In the genomic region with DNA sequence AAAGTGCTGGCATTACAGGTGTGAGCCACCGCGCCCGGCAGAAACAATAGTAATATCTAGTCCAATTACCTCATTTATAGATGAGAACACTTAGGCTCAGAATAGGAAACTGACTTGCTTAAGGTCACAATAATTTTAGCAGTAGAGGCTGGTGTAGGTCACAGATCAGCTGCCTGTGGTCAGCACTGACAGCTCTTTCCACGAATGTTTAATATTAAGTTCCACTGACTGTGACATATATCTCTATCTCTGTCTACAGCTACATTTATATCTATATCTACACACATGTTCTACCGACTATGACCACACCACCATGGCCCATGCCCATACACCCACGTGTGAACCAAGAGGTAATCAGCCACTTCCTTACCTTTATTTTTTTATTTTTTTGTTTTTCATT, we compare ENCODE assay signal across 31 cellular contexts.
"Had no signal": no experiment of that assay in that cellular context is flagged by ENCODE, and none has a peak within 500 bp of the region (broad histone marks: within the 10 kb centered on the region; RNA-seq: fewer than 3 reads in every experiment).

No MANE protein-coding gene starts in this region.

- H3K4me3 Mint-ChIP-seq: activated naive CD8-positive, alpha-beta T cell; brain; stimulated activated naive CD8-positive, alpha-beta T cell treated with anti-CD3 and anti-CD28 coated beads, Interleukin-15, Interleukin-2, amounts not matched to agents 100 ng/mL and 50 ng/mL, for 24 hours; T-helper 1 cell treated with Interleukin-12 subunit alpha and Interleukin-12 subunit beta and Interleukin-4 antibody, amounts not matched to agents 30 μg/mL and 1 μg/mL, for 36 hours; type B pancreatic cell; WTC11 had no signal

- H3K27me3 ChIP-seq: ascending aorta, gastrocnemius medialis, hepatocyte, ovary, right atrium auricular region, spleen, uterus had no signal

- FAIRE-seq: keratinocyte, TTC549 had no signal

- H3K27me3 Mint-ChIP-seq: activated naive CD8-positive, alpha-beta T cell; stimulated activated naive CD8-positive, alpha-beta T cell treated with anti-CD3 and anti-CD28 coated beads, Interleukin-15, Interleukin-2, amounts not matched to agents 100 ng/mL and 50 ng/mL, for 24 hours had no signal

- H3K36me3 ChIP-seq: ascending aorta, gastrocnemius medialis, ovary, prostate gland, right atrium auricular region, spleen, uterus had no signal

- H3K79me2 ChIP-seq: hepatocyte had no signal

- H3K4me3 ChIP-seq: ascending aorta, coronary artery, dorsolateral prefrontal cortex, gastrocnemius medialis, hepatocyte, mucosa of descending colon, ovary, prostate gland, right atrium auricular region, spleen, uterus had no signal

- H3K27ac ChIP-seq: ascending aorta, coronary artery, gastrocnemius medialis, ovary, prostate gland, right atrium auricular region, spleen, uterus had no signal

- DNase-seq: activated CD4-positive, alpha-beta T cell treated with anti-CD3 and anti-CD28 coated beads, Interleukin-2, amount 50 U/mL, for 1 hour; activated effector memory CD4-positive, alpha-beta T cell treated with Interleukin-2 at 50 U/mL for 16 hours; activated naive CD4-positive, alpha-beta T cell treated with Interleukin-2 at 50 U/mL for 16 hours; effector memory CD4-positive, alpha-beta T cell; erythroblast; gastrocnemius medialis; glutamatergic neuron; left cardiac atrium; left ventricle myocardium superior; mucosa of descending colon; ovary; spleen; stimulated activated CD4-positive, alpha-beta T cell treated with anti-CD3 and anti-CD28 coated beads, Interleukin-2, amount 100 ng/mL, for 48 hours; substantia nigra; SW 1271; T-helper 9 cell; uterus had no signal

- H2AFZ ChIP-seq: hepatocyte had no signal

- ATAC-seq: gastrocnemius medialis, left cardiac atrium, left ventricle myocardium superior, mucosa of descending colon, WTC11 had no signal

- H3K36me3 Mint-ChIP-seq: activated naive CD8-positive, alpha-beta T cell; brain; type B pancreatic cell; WTC11 had no signal

- H3K9me3 ChIP-seq: ascending aorta, gastrocnemius medialis, mucosa of descending colon, ovary, prostate gland, right atrium auricular region, spleen, uterus had no signal

- H3K4me2 ChIP-seq: hepatocyte had no signal

- H3K27ac Mint-ChIP-seq: activated naive CD8-positive, alpha-beta T cell; brain; stimulated activated naive CD8-positive, alpha-beta T cell treated with anti-CD3 and anti-CD28 coated beads, Interleukin-15, Interleukin-2, amounts not matched to agents 100 ng/mL and 50 ng/mL, for 24 hours; T-helper 1 cell treated with Interleukin-12 subunit alpha and Interleukin-12 subunit beta and Interleukin-4 antibody, amounts not matched to agents 30 μg/mL and 1 μg/mL, for 36 hours; type B pancreatic cell; WTC11 had no signal

- H3K9me3 Mint-ChIP-seq: brain; stimulated activated naive CD8-positive, alpha-beta T cell treated with anti-CD3 and anti-CD28 coated beads, Interleukin-15, Interleukin-2, amounts not matched to agents 100 ng/mL and 50 ng/mL, for 24 hours; T-helper 1 cell treated with Interleukin-12 subunit alpha and Interleukin-12 subunit beta and Interleukin-4 antibody, amounts not matched to agents 30 μg/mL and 1 μg/mL, for 36 hours; type B pancreatic cell; WTC11 had no signal

- H3K4me1 ChIP-seq: ascending aorta, prostate gland, right atrium auricular region, spleen, uterus had no signal
